1 cellular context compared by ENCODE assay signal in genomic region chr1:228486596-228487335, GRCh38.
TF ChIP-seq lines count a peak whose summit lies in the region.

No MANE protein-coding gene starts in this region.

TF ChIP-seq in K562, 482 proteins besides CTCF, POLR2A, EP300 and RAD21 (continued from another document):
- TF ChIP-seq, protein P1, sequence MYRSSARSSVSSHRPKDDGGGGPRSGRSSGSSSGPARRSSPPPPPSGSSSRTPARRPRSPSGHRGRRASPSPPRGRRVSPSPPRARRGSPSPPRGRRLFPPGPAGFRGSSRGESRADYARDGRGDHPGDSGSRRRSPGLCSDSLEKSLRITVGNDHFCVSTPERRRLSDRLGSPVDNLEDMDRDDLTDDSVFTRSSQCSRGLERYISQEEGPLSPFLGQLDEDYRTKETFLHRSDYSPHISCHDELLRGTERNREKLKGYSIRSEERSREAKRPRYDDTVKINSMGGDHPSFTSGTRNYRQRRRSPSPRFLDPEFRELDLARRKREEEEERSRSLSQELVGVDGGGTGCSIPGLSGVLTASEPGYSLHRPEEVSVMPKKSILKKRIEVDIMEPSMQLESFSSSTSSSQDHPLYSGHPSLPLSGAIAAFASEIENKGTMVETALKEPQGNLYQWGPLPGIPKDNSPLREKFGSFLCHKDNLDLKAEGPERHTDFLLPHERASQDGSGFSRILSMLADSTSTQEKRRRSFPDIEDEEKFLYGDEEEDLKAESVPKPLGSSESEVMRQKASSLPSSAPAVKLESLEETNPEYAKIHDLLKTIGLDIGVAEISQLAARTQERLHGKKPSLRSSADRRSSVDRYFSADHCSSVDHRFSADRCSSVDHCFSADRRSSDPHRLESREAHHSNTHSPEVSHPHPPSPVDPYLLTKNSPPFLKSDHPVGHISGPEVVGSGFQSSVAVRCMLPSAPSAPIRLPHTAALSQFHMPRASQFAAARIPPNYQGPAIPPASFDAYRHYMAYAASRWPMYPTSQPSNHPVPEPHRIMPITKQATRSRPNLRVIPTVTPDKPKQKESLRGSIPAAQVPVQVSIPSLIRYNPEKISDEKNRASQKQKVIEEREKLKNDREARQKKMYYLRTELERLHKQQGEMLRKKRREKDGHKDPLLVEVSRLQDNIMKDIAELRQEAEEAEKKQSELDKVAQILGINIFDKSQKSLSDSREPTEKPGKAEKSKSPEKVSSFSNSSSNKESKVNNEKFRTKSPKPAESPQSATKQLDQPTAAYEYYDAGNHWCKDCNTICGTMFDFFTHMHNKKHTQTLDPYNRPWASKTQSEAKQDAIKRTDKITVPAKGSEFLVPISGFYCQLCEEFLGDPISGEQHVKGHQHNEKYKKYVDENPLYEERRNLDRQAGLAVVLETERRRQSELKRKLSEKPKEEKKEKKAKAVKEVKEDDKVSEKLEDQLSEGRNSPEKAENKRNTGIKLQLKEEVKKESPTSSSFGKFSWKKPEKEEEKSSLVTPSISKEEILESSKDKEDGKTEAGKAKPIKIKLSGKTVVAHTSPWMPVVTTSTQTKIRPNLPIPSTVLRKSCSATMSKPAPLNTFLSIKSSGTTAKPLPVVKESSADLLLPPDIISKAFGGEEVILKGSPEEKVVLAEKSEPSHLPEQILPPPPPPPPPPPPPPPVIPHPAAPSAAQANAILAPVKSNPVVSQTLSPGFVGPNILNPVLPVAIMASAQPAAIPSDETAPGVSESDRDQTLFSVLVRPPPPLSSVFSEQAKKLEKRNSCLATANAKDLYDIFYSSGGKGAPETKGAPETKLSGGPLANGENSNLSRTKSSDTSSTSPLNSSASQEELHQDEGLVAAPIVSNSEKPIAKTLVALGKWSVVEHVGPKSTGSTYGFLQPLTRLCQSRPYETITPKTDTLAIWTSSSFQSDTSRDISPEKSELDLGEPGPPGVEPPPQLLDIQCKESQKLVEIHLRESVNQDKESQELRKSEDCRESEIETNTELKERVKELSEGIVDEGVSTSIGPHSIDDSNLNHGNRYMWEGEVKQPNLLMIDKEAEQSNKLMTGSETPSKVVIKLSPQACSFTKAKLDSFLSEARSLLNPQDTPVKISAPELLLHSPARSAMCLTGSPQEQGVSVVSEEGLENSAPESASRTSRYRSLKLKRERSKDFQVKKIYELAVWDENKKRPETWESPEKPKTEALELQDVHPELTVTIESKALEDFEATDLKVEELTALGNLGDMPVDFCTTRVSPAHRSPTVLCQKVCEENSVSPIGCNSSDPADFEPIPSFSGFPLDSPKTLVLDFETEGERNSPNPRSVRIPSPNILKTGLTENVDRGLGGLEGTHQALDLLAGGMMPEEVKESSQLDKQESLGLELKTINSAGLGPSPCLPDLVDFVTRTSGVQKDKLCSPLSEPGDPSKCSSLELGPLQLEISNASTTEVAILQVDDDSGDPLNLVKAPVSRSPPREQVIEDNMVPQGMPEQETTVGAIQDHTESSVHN (IDR thresholded peaks at IDR 0.05; ENCODE audit: borderline replicate concordance in 1 of 2, low read depth in 1 of 2): no peak
- TF ChIP-seq HIVEP1 (CRISPR knock-in tag; IDR thresholded peaks at IDR 0.05): no peak
TF ChIP-seq in K562: peak in this region for 235.
